ENCODE assay signal across 1 cellular context in genomic region chr12:123379391-123379790, GRCh38.
TF ChIP-seq lines count a peak whose summit lies in the region.

No MANE protein-coding gene starts in this region.

TF ChIP-seq in HepG2, 621 proteins besides CTCF, POLR2A, EP300 and RAD21:
- TF ChIP-seq DR1 (CRISPR knock-in tag; IDR thresholded peaks at IDR 0.05), result no peak
- TF ChIP-seq THAP11 (CRISPR knock-in tag; IDR thresholded peaks at IDR 0.05), result no peak
- no peak for TF ChIP-seq MTA1 (CRISPR knock-in tag; IDR thresholded peaks at IDR 0.05; ENCODE audit: borderline replicate concordance)
- no peak for TF ChIP-seq HNF4G (IDR thresholded peaks at IDR 0.05; ENCODE audit: borderline replicate concordance, low read depth, low read length)
- no peak for TF ChIP-seq HNF4G (CRISPR knock-in tag; IDR thresholded peaks at IDR 0.05; ENCODE audit: borderline replicate concordance, low read depth)
- no peak for TF ChIP-seq ZNF597 (CRISPR knock-in tag; IDR thresholded peaks at IDR 0.05)
- TF ChIP-seq ZNF747 (CRISPR knock-in tag; IDR thresholded peaks at IDR 0.05; ENCODE audit: borderline replicate concordance), result no peak
- no peak for TF ChIP-seq FIP1L1 (IDR thresholded peaks at IDR 0.05; ENCODE audit: borderline replicate concordance, insufficient read depth, low read depth, low read length)
- TF ChIP-seq POLR2G (IDR thresholded peaks at IDR 0.05; ENCODE audit: low read depth, low read length), result no peak
- TF ChIP-seq BCLAF1 (IDR thresholded peaks at IDR 0.05), result no peak
- no peak for TF ChIP-seq ZNF766 (CRISPR knock-in tag; IDR thresholded peaks at IDR 0.05; ENCODE audit: borderline replicate concordance)
- no peak for TF ChIP-seq ZNF773 (CRISPR knock-in tag; IDR thresholded peaks at IDR 0.05; ENCODE audit: borderline replicate concordance)
TF ChIP-seq in HepG2: peak in this region for 0.
